ENCODE assay signal across 8 cellular contexts in genomic region chr18:32018331-32019250, GRCh38. TPM values are rescaled to one million over a fixed set of nuclear protein-coding genes. Genes with fewer than 3 reads are reported as not detected.
DNase-seq lines count a peak whose midpoint lies in the region; ATAC-seq and TF ChIP-seq lines count a peak whose summit lies in the region.

Gene RNF125 (plus strand): TSS chr18:32018825. CDS start chr18:32018864, 39 bp downstream.

- H3K4me2 ChIP-seq in BLaER1 = peak within 1 kb of the TSS; percentile 83

- intact Hi-C loops in lower lobe of right lung (cut with DNase I) = no loop called here

- peak; percentile 79 for DNase-seq in GM19240 (ENCODE audit: insufficient read length, low spot score)
- peak; percentile 90 for DNase-seq in NCI-H748 treated with DMSO at 0.1 percent for 48 hours (lab: John Stamatoyannopoulos, UW)
- DNase-seq in activated CD4-positive, alpha-beta T cell treated with anti-CD3 and anti-CD28 coated beads, Interleukin-2, amount 50 U/mL, for 48 hours = peak; percentile 79 to 85
- peak; percentile 91 for DNase-seq in ecto neural progenitor cell (ENCODE audit: low spot score)
- peak; percentile 89 for DNase-seq in lower lobe of right lung
- DNase-seq in stimulated activated CD4-positive, alpha-beta T cell treated with anti-CD3 and anti-CD28 coated beads, TNF-alpha, amount 100 ng/mL, for 1 hour (ENCODE audit: low read depth in 3 of 3, low spot score in 1 of 3) = peak; percentile 69 to 73 (median 70)

- ATAC-seq in HG03442 (IDR thresholded peaks at IDR 0.05; ENCODE audit: unreplicated experiment) (peak; percentile 84), lower lobe of right lung (peak; percentile 95 to 96)

- H3K4me3 ChIP-seq in BLaER1 (peak within 1 kb of the TSS; percentile 83), lower lobe of right lung (peak within 1 kb of the TSS; percentile 75)

- peaks cover 51% of the 10 kb centered on the region for H3K4me1 ChIP-seq in BLaER1
- peaks cover 22% of the 10 kb centered on the region for H3K4me1 ChIP-seq in lower lobe of right lung

- H3K27ac ChIP-seq in BLaER1 (peak within 1 kb of the TSS; percentile 90), lower lobe of right lung (peak within 1 kb of the TSS; percentile 89)

- peaks cover 5% of the 10 kb centered on the region; the same call in 1 of the 2 replicates for H3K36me3 ChIP-seq in BLaER1
- no peaks in the 10 kb centered on the region for H3K36me3 ChIP-seq in lower lobe of right lung

- TF ChIP-seq CTCF in lower lobe of right lung (IDR thresholded peaks at IDR 0.05) = no peak

- H3K27me3 ChIP-seq in BLaER1 (no peaks in the 10 kb centered on the region), lower lobe of right lung (ENCODE audit: low read depth) (no peaks in the 10 kb centered on the region)

- peak within 1 kb of the TSS; percentile 92 for H3K9ac ChIP-seq in BLaER1

- H3K9me3 ChIP-seq in BLaER1 (no peaks in the 10 kb centered on the region), lower lobe of right lung (no peaks in the 10 kb centered on the region)

- H4K20me1 ChIP-seq in BLaER1 = no peaks in the 10 kb centered on the region

RNA-seq across cellular contexts. Expression of gene RNF125, which starts in this region (rescaled TPM):
- 8.1 TPM for total RNA-seq in lower lobe of right lung

Comparison
In these comparisons a context has a peak if more than half of its experiments do, and no peak if none do; other contexts are left out.
1. Peak in every context shown above with its lines: DNase-seq, ATAC-seq, H3K4me3 ChIP-seq and H3K27ac ChIP-seq.